ENCODE assay signal across 8 cellular contexts in genomic region chr10:119608316-119609155, GRCh38. TPM values are rescaled to one million over a fixed set of nuclear protein-coding genes. Genes with fewer than 3 reads are reported as not detected.
DNase-seq lines count a peak whose midpoint lies in the region; ATAC-seq and TF ChIP-seq lines count a peak whose summit lies in the region.

No MANE protein-coding gene starts in this region.

- H3K9me3 ChIP-seq in aorta (ENCODE audit: control insufficient read depth, low read length): no peaks in the 10 kb centered on the region

- TF ChIP-seq CTCF in nephron progenitor cell (IDR thresholded peaks at IDR 0.05): peak; percentile 51

- no peaks in the 10 kb centered on the region for H3K27me3 ChIP-seq in aorta (ENCODE audit: control insufficient read depth in 1 of 2, insufficient read depth in 2 of 2, low read length in 1 of 2)

- no peaks in the 10 kb centered on the region for H3K4me1 ChIP-seq in aorta (ENCODE audit: control insufficient read depth in 1 of 2, insufficient read depth in 2 of 2, low read length in 2 of 2)

- H3K36me3 Mint-ChIP-seq in nephron progenitor cell (ENCODE audit: low read depth): no peaks in the 10 kb centered on the region

- H3K27ac Mint-ChIP-seq in nephron progenitor cell: no peak overlapping the region

- H3K4me3 Mint-ChIP-seq in nephron progenitor cell: peak overlapping the region; percentile 10

- TF ChIP-seq POLR2A in erythroblast (IDR thresholded peaks at IDR 0.05; ENCODE audit: low read length): no peak

- ATAC-seq in aorta (ENCODE audit: low FRiP score): no peak
- ATAC-seq in GM19035 (IDR thresholded peaks at IDR 0.05; ENCODE audit: unreplicated experiment): no peak
- no peak for ATAC-seq in HG03025 (IDR thresholded peaks at IDR 0.05; ENCODE audit: low FRiP score, unreplicated experiment)

- no peak overlapping the region for H3K4me3 ChIP-seq in aorta (ENCODE audit: low read length in 2 of 2)

- H3K4me1 Mint-ChIP-seq in nephron progenitor cell: no peaks in the 10 kb centered on the region

- H3K27ac ChIP-seq in aorta (ENCODE audit: low read depth in 1 of 2, low read length in 2 of 2): no peak overlapping the region

- 14 to 19% methylated on average over 15 of the region's 15 CpGs for WGBS in aorta, 2 donors

- H3K27me3 Mint-ChIP-seq in nephron progenitor cell (ENCODE audit: low read depth, poor library complexity): peaks cover 26% of the 10 kb centered on the region

- peak; percentile 70 for DNase-seq in D341Med (ENCODE audit: low spot score)
- peak; percentile 29 for DNase-seq in HuH-7.5 (ENCODE audit: low spot score)
- peak; percentile 10 to 15 for DNase-seq in activated CD4-positive, alpha-beta T cell treated with anti-CD3 and anti-CD28 coated beads, Interleukin-2, amount 50 U/mL, for 4 hours
- peak; percentile 16 to 43 for DNase-seq in erythroblast (lab: John Stamatoyannopoulos, UW)
- DNase-seq in nephron progenitor cell: peak; percentile 44
- peak; percentile 53 to 82 for DNase-seq in aorta

- peaks cover 13% of the 10 kb centered on the region for H3K9me3 Mint-ChIP-seq in nephron progenitor cell

- no peaks in the 10 kb centered on the region for H3K36me3 ChIP-seq in aorta (ENCODE audit: control insufficient read depth in 1 of 2, insufficient read depth in 2 of 2, low read length in 1 of 2)

- intact Hi-C loops in aorta (cut with DNase I): loop anchor here (5.0 to 10.0 kb wide), 3 partner anchors 46 to 254 kb away; partner anchors contain the start of gene BAG3 (in 1 of the 2)

RNA-seq across cellular contexts. Expression of gene TIAL1, which starts 11.8 kb away (rescaled TPM):
- 100 to 1,000 TPM in 1 of 2 donors, 10 to 100 TPM in 1; 91.4 to 123 TPM for total RNA-seq in aorta
- polyA plus RNA-seq in aorta: 10 to 100 TPM; 29.2 to 74.6 TPM

RNA-seq across cellular contexts. Expression of gene BAG3, which starts 42.6 kb away (rescaled TPM):
- total RNA-seq in aorta: 10 to 100 TPM; 65.8 to 85.1 TPM
- 10 to 100 TPM; 16.3 to 26.5 TPM for polyA plus RNA-seq in aorta

Comparison
In these comparisons a context has a peak if more than half of its experiments do, and no peak if none do; other contexts are left out.
1. DNase-seq: peak in every context shown above with its lines; median percentile 70 in D341Med; 68 in aorta; 44 in nephron progenitor cell; 30 in erythroblast; 29 in HuH-7.5; 12 in activated CD4-positive, alpha-beta T cell treated with anti-CD3 and anti-CD28 coated beads, Interleukin-2, amount 50 U/mL, for 4 hours.